Comparison of ENCODE assay signal across 27 cellular contexts in genomic region chr3:72510247-72510646, GRCh38.
"Had no signal": no experiment of that assay in that cellular context is flagged by ENCODE, and none has a peak within 500 bp of the region (broad histone marks: within the 10 kb centered on the region; RNA-seq: fewer than 3 reads in every experiment).

No MANE protein-coding gene starts in this region.

- H3K4me1 Mint-ChIP-seq: activated naive CD4-positive, alpha-beta T cell treated with anti-CD3 and anti-CD28 coated beads, Interleukin-2, amount 10 ng/mL, durations not matched to agents 7 days and 5 days had no signal

- H3K27ac ChIP-seq: SJCRH30, SK-N-MC had no signal

- H3K27ac Mint-ChIP-seq: activated CD4-positive, alpha-beta T cell treated with anti-CD3 and anti-CD28 coated beads, Interleukin-2, amount 10 ng/mL, durations not matched to agents 24 days and 14 days; activated naive CD4-positive, alpha-beta T cell treated with anti-CD3 and anti-CD28 coated beads, Interleukin-2, amount 10 ng/mL, durations not matched to agents 7 days and 5 days; activated naive CD8-positive, alpha-beta T cell; activated naive CD8-positive, alpha-beta T cell treated with anti-CD3 and anti-CD28 coated beads, Interleukin-2, amount 50 U/mL, for 24 hours; activated T-helper 1 cell treated with anti-CD3 and anti-CD28 coated beads, Interleukin-12 subunit alpha, Interleukin-12 subunit beta, Interleukin-2, Interleukin-4 antibody, amounts not matched to agents 30 ng/mL and 10 ng/mL and 1 ng/mL, durations not matched to agents 14 hours and 24 hours and 36 hours; brain had no signal

- H3K27me3 Mint-ChIP-seq: activated CD4-positive, alpha-beta T cell treated with anti-CD3 and anti-CD28 coated beads, Interleukin-2, amount 10 ng/mL, durations not matched to agents 24 days and 14 days; activated naive CD8-positive, alpha-beta T cell had no signal

- ATAC-seq: activated naive CD8-positive, alpha-beta T cell treated with anti-CD3 and anti-CD28 coated beads, Interleukin-2, amount 50 U/mL, for 24 hours; activated T-cell treated with anti-CD3 and anti-CD28 coated beads, Interleukin-2, amount 50 U/mL, for 4 hours; Panc1 had no signal

- DNase-seq: activated CD4-positive, alpha-beta T cell treated with anti-CD3 and anti-CD28 coated beads, Interleukin-2, amount 10 ng/mL, durations not matched to agents 24 days and 14 days; activated CD4-positive, alpha-beta T cell treated with anti-CD3 and anti-CD28 coated beads, Interleukin-2, amount 50 U/mL, for 4 hours; activated CD8-positive, alpha-beta memory T cell treated with anti-CD3 and anti-CD28 coated beads, Interleukin-2, amount 50 U/mL, for 4 hours; activated effector memory CD4-positive, alpha-beta T cell treated with Interleukin-2 at 50 U/mL for 16 hours; activated naive CD4-positive, alpha-beta T cell treated with anti-CD3 and anti-CD28 coated beads, Interleukin-2, amount 10 ng/mL, durations not matched to agents 7 days and 5 days; activated naive CD8-positive, alpha-beta T cell treated with anti-CD3 and anti-CD28 coated beads, Interleukin-2, amount 50 U/mL, for 24 hours; activated T-cell treated with anti-CD3 and anti-CD28 coated beads for 4 hours; activated T-cell treated with anti-CD3 and anti-CD28 coated beads, Interleukin-2, amount 50 U/mL, for 4 hours; cerebellar nuclear complex; Kasumi-1; KG1; MG63; NCI-H1048; NCI-H1105 treated with DMSO at 0.1 percent for 48 hours; NCI-H1436; NCI-H1694 treated with DMSO at 0.1 percent for 48 hours; NCI-H510A; NCI-H526; NCI-H774; SHP77; SJCRH30; T1000 had no signal

- H3K9me3 ChIP-seq: MG63, SJCRH30 had no signal

- H3K4me3 ChIP-seq: MG63, SJCRH30, SK-N-MC had no signal

- H3K27me3 ChIP-seq: MG63, SJCRH30 had no signal

- H3K36me3 ChIP-seq: MG63, SJCRH30 had no signal

- H3K4me1 ChIP-seq: SJCRH30 had no signal

- H3K36me3 Mint-ChIP-seq: activated naive CD4-positive, alpha-beta T cell treated with anti-CD3 and anti-CD28 coated beads, Interleukin-2, amount 10 ng/mL, durations not matched to agents 7 days and 5 days; activated naive CD8-positive, alpha-beta T cell; brain had no signal

- H3K4me3 Mint-ChIP-seq: activated CD4-positive, alpha-beta T cell treated with anti-CD3 and anti-CD28 coated beads, Interleukin-2, amount 10 ng/mL, durations not matched to agents 24 days and 14 days; activated naive CD4-positive, alpha-beta T cell treated with anti-CD3 and anti-CD28 coated beads, Interleukin-2, amount 10 ng/mL, durations not matched to agents 7 days and 5 days; activated naive CD8-positive, alpha-beta T cell; activated naive CD8-positive, alpha-beta T cell treated with anti-CD3 and anti-CD28 coated beads, Interleukin-2, amount 50 U/mL, for 24 hours; activated T-cell treated with anti-CD3 and anti-CD28 coated beads, Interleukin-2, amount 50 U/mL, for 4 hours; activated T-helper 1 cell treated with anti-CD3 and anti-CD28 coated beads, Interleukin-12 subunit alpha, Interleukin-12 subunit beta, Interleukin-2, Interleukin-4 antibody, amounts not matched to agents 30 ng/mL and 10 ng/mL and 1 ng/mL, durations not matched to agents 14 hours and 24 hours and 36 hours; brain had no signal

- H3K9me3 Mint-ChIP-seq: activated naive CD4-positive, alpha-beta T cell treated with anti-CD3 and anti-CD28 coated beads, Interleukin-2, amount 10 ng/mL, durations not matched to agents 7 days and 5 days; activated naive CD8-positive, alpha-beta T cell treated with anti-CD3 and anti-CD28 coated beads, Interleukin-2, amount 50 U/mL, for 24 hours; activated T-cell treated with anti-CD3 and anti-CD28 coated beads, Interleukin-2, amount 50 U/mL, for 4 hours; activated T-helper 1 cell treated with anti-CD3 and anti-CD28 coated beads, Interleukin-12 subunit alpha, Interleukin-12 subunit beta, Interleukin-2, Interleukin-4 antibody, amounts not matched to agents 30 ng/mL and 10 ng/mL and 1 ng/mL, durations not matched to agents 14 hours and 24 hours and 36 hours had no signal
